Comparison of ENCODE assay signal across 1 cellular context in the genomic region with DNA sequence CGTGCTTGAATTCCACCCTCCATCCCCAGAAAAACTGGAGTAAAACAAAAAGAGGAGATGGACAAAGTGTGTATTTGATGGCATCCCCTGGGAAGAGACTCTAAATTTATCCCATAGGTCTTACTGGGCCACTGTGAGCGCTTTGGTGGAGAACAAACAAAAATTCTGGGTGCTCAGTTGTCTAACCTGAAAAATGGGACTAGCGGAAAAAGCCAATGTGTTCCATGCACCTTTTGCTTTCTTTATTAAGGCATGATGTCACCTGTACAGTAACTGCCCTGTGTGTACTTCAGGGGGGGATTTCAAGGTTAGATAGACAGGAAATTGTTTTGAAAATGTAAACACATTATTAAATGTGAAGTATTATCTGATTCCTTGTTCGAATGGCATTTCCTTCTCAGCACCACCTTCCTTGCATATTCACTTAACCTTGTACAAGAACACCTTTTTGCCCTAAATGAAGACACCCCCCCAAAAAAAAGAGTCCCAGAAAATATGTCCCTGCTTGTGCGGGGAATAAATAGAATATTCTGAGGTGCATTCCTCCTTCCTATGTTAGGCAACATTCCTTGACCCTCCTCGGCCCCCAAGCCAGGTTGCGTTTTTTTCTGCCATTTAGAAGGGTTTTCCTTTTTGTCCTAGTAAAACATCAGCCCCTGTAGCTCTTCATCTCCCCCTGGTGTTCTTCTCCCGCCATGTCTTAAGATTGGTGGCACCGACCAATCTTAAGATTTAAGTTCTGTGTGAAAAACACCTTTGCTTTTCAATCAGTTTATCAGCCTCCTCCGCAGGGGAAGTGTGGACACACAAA.
TF ChIP-seq lines count a peak whose summit lies in the region.

No MANE protein-coding gene starts in this region.

TF ChIP-seq in A549, 52 proteins besides CTCF, POLR2A, EP300 and RAD21 (continued from another document):
- TF ChIP-seq, protein P1, sequence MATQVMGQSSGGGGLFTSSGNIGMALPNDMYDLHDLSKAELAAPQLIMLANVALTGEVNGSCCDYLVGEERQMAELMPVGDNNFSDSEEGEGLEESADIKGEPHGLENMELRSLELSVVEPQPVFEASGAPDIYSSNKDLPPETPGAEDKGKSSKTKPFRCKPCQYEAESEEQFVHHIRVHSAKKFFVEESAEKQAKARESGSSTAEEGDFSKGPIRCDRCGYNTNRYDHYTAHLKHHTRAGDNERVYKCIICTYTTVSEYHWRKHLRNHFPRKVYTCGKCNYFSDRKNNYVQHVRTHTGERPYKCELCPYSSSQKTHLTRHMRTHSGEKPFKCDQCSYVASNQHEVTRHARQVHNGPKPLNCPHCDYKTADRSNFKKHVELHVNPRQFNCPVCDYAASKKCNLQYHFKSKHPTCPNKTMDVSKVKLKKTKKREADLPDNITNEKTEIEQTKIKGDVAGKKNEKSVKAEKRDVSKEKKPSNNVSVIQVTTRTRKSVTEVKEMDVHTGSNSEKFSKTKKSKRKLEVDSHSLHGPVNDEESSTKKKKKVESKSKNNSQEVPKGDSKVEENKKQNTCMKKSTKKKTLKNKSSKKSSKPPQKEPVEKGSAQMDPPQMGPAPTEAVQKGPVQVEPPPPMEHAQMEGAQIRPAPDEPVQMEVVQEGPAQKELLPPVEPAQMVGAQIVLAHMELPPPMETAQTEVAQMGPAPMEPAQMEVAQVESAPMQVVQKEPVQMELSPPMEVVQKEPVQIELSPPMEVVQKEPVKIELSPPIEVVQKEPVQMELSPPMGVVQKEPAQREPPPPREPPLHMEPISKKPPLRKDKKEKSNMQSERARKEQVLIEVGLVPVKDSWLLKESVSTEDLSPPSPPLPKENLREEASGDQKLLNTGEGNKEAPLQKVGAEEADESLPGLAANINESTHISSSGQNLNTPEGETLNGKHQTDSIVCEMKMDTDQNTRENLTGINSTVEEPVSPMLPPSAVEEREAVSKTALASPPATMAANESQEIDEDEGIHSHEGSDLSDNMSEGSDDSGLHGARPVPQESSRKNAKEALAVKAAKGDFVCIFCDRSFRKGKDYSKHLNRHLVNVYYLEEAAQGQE (IDR thresholded peaks at IDR 0.05): no peak
- TF ChIP-seq ZC3H11A (IDR thresholded peaks at IDR 0.05) (no peak), CBX8 (IDR thresholded peaks at IDR 0.05) (no peak), BHLHE40 (IDR thresholded peaks at IDR 0.05; ENCODE audit: low read depth, low read length) (no peak), RFX5 (IDR thresholded peaks at IDR 0.05) (no peak), HDAC2 (IDR thresholded peaks at IDR 0.05) (peak; percentile 70; the same call in 1 of the 2 replicates), ZFP36 (IDR thresholded peaks at IDR 0.05; ENCODE audit: borderline replicate concordance, partially characterized antibody) (no peak), FOSB (CRISPR knock-in tag; IDR thresholded peaks at IDR 0.05) (no peak), TFCP2L1 (CRISPR knock-in tag; IDR thresholded peaks at IDR 0.05) (0 out of 2 replicates have a peak, but pooled peaks have one; percentile 5), POLR2AphosphoS2 (conservative IDR thresholded peaks at IDR 0.05; ENCODE audit: low read length) (no peak), HOXB5 (CRISPR knock-in tag; IDR thresholded peaks at IDR 0.05) (no peak), FOXS1 (CRISPR knock-in tag; IDR thresholded peaks at IDR 0.05) (no peak), EHMT2 (IDR thresholded peaks at IDR 0.05; ENCODE audit: low read depth) (no peak), JUNB (IDR thresholded peaks at IDR 0.05) (no peak), RCOR1 (IDR thresholded peaks at IDR 0.05; ENCODE audit: low read depth, low read length) (no peak), CHD4 (IDR thresholded peaks at IDR 0.05; ENCODE audit: borderline replicate concordance) (no peak), NR3C1 (IDR thresholded peaks at IDR 0.05) (no peak), SMC3 (IDR thresholded peaks at IDR 0.05) (peak; percentile 57)
- TF ChIP-seq, protein P2, sequence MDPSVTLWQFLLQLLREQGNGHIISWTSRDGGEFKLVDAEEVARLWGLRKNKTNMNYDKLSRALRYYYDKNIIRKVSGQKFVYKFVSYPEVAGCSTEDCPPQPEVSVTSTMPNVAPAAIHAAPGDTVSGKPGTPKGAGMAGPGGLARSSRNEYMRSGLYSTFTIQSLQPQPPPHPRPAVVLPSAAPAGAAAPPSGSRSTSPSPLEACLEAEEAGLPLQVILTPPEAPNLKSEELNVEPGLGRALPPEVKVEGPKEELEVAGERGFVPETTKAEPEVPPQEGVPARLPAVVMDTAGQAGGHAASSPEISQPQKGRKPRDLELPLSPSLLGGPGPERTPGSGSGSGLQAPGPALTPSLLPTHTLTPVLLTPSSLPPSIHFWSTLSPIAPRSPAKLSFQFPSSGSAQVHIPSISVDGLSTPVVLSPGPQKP (IDR thresholded peaks at IDR 0.05; ENCODE audit: low read depth, low read length): no peak
- TF ChIP-seq, protein P3, sequence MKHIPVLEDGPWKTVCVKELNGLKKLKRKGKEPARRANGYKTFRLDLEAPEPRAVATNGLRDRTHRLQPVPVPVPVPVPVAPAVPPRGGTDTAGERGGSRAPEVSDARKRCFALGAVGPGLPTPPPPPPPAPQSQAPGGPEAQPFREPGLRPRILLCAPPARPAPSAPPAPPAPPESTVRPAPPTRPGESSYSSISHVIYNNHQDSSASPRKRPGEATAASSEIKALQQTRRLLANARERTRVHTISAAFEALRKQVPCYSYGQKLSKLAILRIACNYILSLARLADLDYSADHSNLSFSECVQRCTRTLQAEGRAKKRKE (CRISPR knock-in tag; IDR thresholded peaks at IDR 0.05; ENCODE audit: low read depth): no peak
TF ChIP-seq in A549: peak in this region for 5.
